In genomic region chrX:149940015-149940716, GRCh38 we compare ENCODE assay signal across 8 cellular contexts. TPM values are rescaled to one million over a fixed set of nuclear protein-coding genes. Genes with fewer than 3 reads are reported as not detected.
A peak's percentile ranks its signal among the peaks of the same experiment; 100 is the strongest.
DNase-seq lines count a peak whose midpoint lies in the region; ATAC-seq and TF ChIP-seq lines count a peak whose summit lies in the region.

No MANE protein-coding gene starts in this region.

- H3K27me3 ChIP-seq in ovary (no peaks in the 10 kb centered on the region), thyroid gland (no peaks in the 10 kb centered on the region)

- ATAC-seq in HG02642 (IDR thresholded peaks at IDR 0.05; ENCODE audit: poor library complexity, unreplicated experiment), result peak; percentile 46
- ATAC-seq in activated naive CD8-positive, alpha-beta T cell treated with anti-CD3 and anti-CD28 coated beads, Interleukin-2, amount 10 ng/mL, durations not matched to agents 7 days and 5 days (ENCODE audit: low read depth), result peak; percentile 61
- peak; percentile 73 for ATAC-seq in Right ventricle myocardium inferior

- DNase-seq in NCI-H1105 (lab: John Stamatoyannopoulos, UW), result peak; percentile 98
- DNase-seq in SKM-1 treated with dmso at 0.1 percent for 144 hours (lab: John Stamatoyannopoulos, UW; ENCODE audit: unreplicated experiment), result peak; percentile 83
- peak; percentile 85 for DNase-seq in activated naive CD8-positive, alpha-beta T cell treated with anti-CD3 and anti-CD28 coated beads, Interleukin-2, amount 10 ng/mL, durations not matched to agents 7 days and 5 days
- DNase-seq in Right ventricle myocardium inferior (ENCODE audit: missing footprints), result peak; percentile 95
- DNase-seq in ovary, result peak; percentile 93 to 96 (median 95)
- DNase-seq in thyroid gland, result peak; percentile 94 to 95

- 33 to 46% (median 39%) methylated on average over 27 of the region's 27 CpGs for WGBS in ovary, 3 donors
- 0 to 1% methylated on average over 22 to 27 of the region's 27 CpGs for WGBS in thyroid gland, 2 donors

- H3K27ac Mint-ChIP-seq in activated naive CD8-positive, alpha-beta T cell treated with anti-CD3 and anti-CD28 coated beads, Interleukin-2, amount 10 ng/mL, durations not matched to agents 7 days and 5 days, result peak overlapping the region; percentile 97

- H3K36me3 ChIP-seq in ovary (no peaks in the 10 kb centered on the region), thyroid gland (no peaks in the 10 kb centered on the region)

- no peaks in the 10 kb centered on the region for H3K27me3 Mint-ChIP-seq in activated naive CD8-positive, alpha-beta T cell treated with anti-CD3 and anti-CD28 coated beads, Interleukin-2, amount 10 ng/mL, durations not matched to agents 7 days and 5 days

- POLR2A ChIA-PET in activated naive CD8-positive, alpha-beta T cell treated with anti-CD3 and anti-CD28 coated beads, Interleukin-2, amount 10 ng/mL, durations not matched to agents 7 days and 5 days (lab: Charles Lee), result interaction anchor here (0.9 to 3.0 kb wide), 3 partner anchors 401 to 633 kb away, joined by 3 to 19 read pairs (median 4); partner anchors contain the start of gene EOLA1

- H3K9me3 ChIP-seq in ovary, result no peaks in the 10 kb centered on the region
- H3K9me3 ChIP-seq in thyroid gland, result no peaks in the 10 kb centered on the region

- peak overlapping the region; percentile 90 for H3K4me3 Mint-ChIP-seq in activated naive CD8-positive, alpha-beta T cell treated with anti-CD3 and anti-CD28 coated beads, Interleukin-2, amount 10 ng/mL, durations not matched to agents 7 days and 5 days

- TF ChIP-seq POLR2A in ovary (IDR thresholded peaks at IDR 0.05) (no peak), thyroid gland (IDR thresholded peaks at IDR 0.05) (no peak)

- peak overlapping the region; percentile 78 to 85 for H3K27ac ChIP-seq in ovary
- H3K27ac ChIP-seq in thyroid gland, result peak overlapping the region; percentile 91 to 95 (median 92)

- H3K4me3 ChIP-seq in ovary (peak overlapping the region; percentile 51), thyroid gland (replicated peaks in 1 of 3) (peak overlapping the region in 1 of 3 donors; percentile 31)

- no peaks in the 10 kb centered on the region for H3K9me3 Mint-ChIP-seq in activated naive CD8-positive, alpha-beta T cell treated with anti-CD3 and anti-CD28 coated beads, Interleukin-2, amount 10 ng/mL, durations not matched to agents 7 days and 5 days

- peak; percentile 63 for TF ChIP-seq CTCF in GM12872 (IDR thresholded peaks at IDR 0.05; ENCODE audit: insufficient read depth, low read depth, low read length)
- peak in 1 of 3 donors; percentile 60 for TF ChIP-seq CTCF in ovary (IDR thresholded peaks at IDR 0.05)
- TF ChIP-seq CTCF in thyroid gland (IDR thresholded peaks at IDR 0.05), result peak in 5 of 6 experiments; percentile 17 to 65 (median 54)

- H3K4me1 ChIP-seq in ovary (ENCODE audit: insufficient read depth), result no peaks in the 10 kb centered on the region
- no peaks in the 10 kb centered on the region for H3K4me1 ChIP-seq in thyroid gland

- no peaks in the 10 kb centered on the region for H3K36me3 Mint-ChIP-seq in activated naive CD8-positive, alpha-beta T cell treated with anti-CD3 and anti-CD28 coated beads, Interleukin-2, amount 10 ng/mL, durations not matched to agents 7 days and 5 days

- no peak for TF ChIP-seq EP300 in ovary (IDR thresholded peaks at IDR 0.05)

- H3K4me1 Mint-ChIP-seq in activated naive CD8-positive, alpha-beta T cell treated with anti-CD3 and anti-CD28 coated beads, Interleukin-2, amount 10 ng/mL, durations not matched to agents 7 days and 5 days, result peaks cover 2% of the 10 kb centered on the region

- intact Hi-C loops in Right ventricle myocardium inferior (cut with DNase I), result no loop called here
- intact Hi-C loops in ovary (cut with DNase I), result no loop called here
- intact Hi-C loops in thyroid gland (cut with DNase I), result no loop called here

RNA-seq across cellular contexts. Expression of gene EOLA2, which starts 1.9 kb away (rescaled TPM):
- 10 to 100 TPM; 40.8 to 41.5 TPM for total RNA-seq in activated naive CD8-positive, alpha-beta T cell treated with anti-CD3 and anti-CD28 coated beads, Interleukin-2, amount 10 ng/mL, durations not matched to agents 7 days and 5 days
- total RNA-seq in Right ventricle myocardium inferior (20.7 TPM), ovary (10 to 100 TPM; 23.0 to 37.9 (median 32.5) TPM), thyroid gland (10 to 100 TPM; 21.2 to 28.2 (median 25.9) TPM)
- polyA plus RNA-seq in ovary, result 10 to 100 TPM; 16.4 to 23.7 TPM

RNA-seq across cellular contexts. Expression of gene HSFX4, which starts 10.8 kb away (rescaled TPM):
- not detected for total RNA-seq in activated naive CD8-positive, alpha-beta T cell treated with anti-CD3 and anti-CD28 coated beads, Interleukin-2, amount 10 ng/mL, durations not matched to agents 7 days and 5 days
- not detected for total RNA-seq in Right ventricle myocardium inferior
- total RNA-seq in ovary, result not detected
- polyA plus RNA-seq in ovary, result not detected
- total RNA-seq in thyroid gland, result not detected

RNA-seq across cellular contexts. Expression of gene MAGEA8, which starts 59.2 kb away (rescaled TPM):
- not detected for total RNA-seq in activated naive CD8-positive, alpha-beta T cell treated with anti-CD3 and anti-CD28 coated beads, Interleukin-2, amount 10 ng/mL, durations not matched to agents 7 days and 5 days
- total RNA-seq in Right ventricle myocardium inferior (not detected), ovary (not detected), thyroid gland (not detected)
- not detected for polyA plus RNA-seq in ovary
